30 cellular contexts compared by ENCODE assay signal in genomic region chr22:39492186-39492585, GRCh38.
"Had no signal": no experiment of that assay in that cellular context is flagged by ENCODE, and none has a peak within 500 bp of the region (broad histone marks: within the 10 kb centered on the region; RNA-seq: fewer than 3 reads in every experiment).

No MANE protein-coding gene starts in this region.

- H3K4me3 ChIP-seq: ascending aorta, cardiac muscle cell had no signal

- DNase-seq: activated B cell treated with CpG ODN at 0.5 μM for 24 hours; activated CD4-positive, alpha-beta memory T cell treated with anti-CD3 and anti-CD28 coated beads, Interleukin-2, amount 10 ng/mL, durations not matched to agents 7 days and 5 days; activated CD4-positive, alpha-beta T cell treated with anti-CD3 and anti-CD28 coated beads for 4 hours; activated CD4-positive, alpha-beta T cell treated with anti-CD3 and anti-CD28 coated beads, Interleukin-2, amount 10 ng/mL, durations not matched to agents 24 days and 14 days; activated CD4-positive, alpha-beta T cell treated with anti-CD3 and anti-CD28 coated beads, Interleukin-2, amount 50 U/mL, for 1 hour; activated CD4-positive, alpha-beta T cell treated with anti-CD3 and anti-CD28 coated beads, Interleukin-2, amount 50 U/mL, for 48 hours; activated CD4-positive, CD25-positive, alpha-beta regulatory T cell treated with anti-CD3 and anti-CD28 coated beads, Interleukin-2, amount 50 U/mL, for 72 hours; activated CD8-positive, alpha-beta memory T cell treated with anti-CD3 and anti-CD28 coated beads for 24 hours; activated CD8-positive, alpha-beta memory T cell treated with anti-CD3 and anti-CD28 coated beads, Interleukin-2, amount 10 ng/mL, durations not matched to agents 7 days and 5 days; activated CD8-positive, alpha-beta memory T cell treated with anti-CD3 and anti-CD28 coated beads, Interleukin-2, amount 50 U/mL, for 48 hours; activated CD8-positive, alpha-beta T cell treated with anti-CD3 and anti-CD28 coated beads, Interleukin-2, amount 10 ng/mL, durations not matched to agents 7 days and 5 days; activated effector memory CD4-positive, alpha-beta T cell treated with Interleukin-2 at 50 U/mL for 16 hours; activated gamma-delta T cell; activated naive CD4-positive, alpha-beta T cell treated with anti-CD3 and anti-CD28 coated beads, Interleukin-2, amount 10 ng/mL, durations not matched to agents 7 days and 5 days; activated naive CD4-positive, alpha-beta T cell treated with Interleukin-2 at 50 U/mL for 16 hours; activated naive CD8-positive, alpha-beta T cell treated with anti-CD3 and anti-CD28 coated beads, Interleukin-2, amount 10 ng/mL, durations not matched to agents 7 days and 5 days; activated naive CD8-positive, alpha-beta T cell treated with anti-CD3 and anti-CD28 coated beads, Interleukin-2, amount 50 U/mL, for 24 hours; activated T-cell treated with anti-CD3 and anti-CD28 coated beads, Interleukin-2, amount 50 U/mL, for 24 hours; activated T-cell treated with anti-CD3 and anti-CD28 coated beads, Interleukin-2, amount 50 U/mL, for 48 hours; amygdala; anterior cingulate cortex; caudate nucleus; cerebellar nuclear complex; T-helper 2 cell; T-helper 9 cell had no signal

- H3K36me3 ChIP-seq: ascending aorta had no signal

- H3K27ac ChIP-seq: ascending aorta, cardiac muscle cell, VCaP had no signal

- ATAC-seq: activated CD8-positive, alpha-beta memory T cell treated with anti-CD3 and anti-CD28 coated beads, Interleukin-2, amount 10 ng/mL, durations not matched to agents 7 days and 5 days; activated CD8-positive, alpha-beta T cell treated with anti-CD3 and anti-CD28 coated beads, Interleukin-2, amount 10 ng/mL, durations not matched to agents 7 days and 5 days; activated naive CD8-positive, alpha-beta T cell treated with anti-CD3 and anti-CD28 coated beads, Interleukin-2, amount 50 U/mL, for 24 hours had no signal

- H3K9me3 ChIP-seq: ascending aorta had no signal

- H3K27me3 ChIP-seq: ascending aorta, cardiac muscle cell had no signal

- FAIRE-seq: bronchial epithelial cell, TTC549 had no signal
